9 cellular contexts compared by ENCODE assay signal in the genomic region with DNA sequence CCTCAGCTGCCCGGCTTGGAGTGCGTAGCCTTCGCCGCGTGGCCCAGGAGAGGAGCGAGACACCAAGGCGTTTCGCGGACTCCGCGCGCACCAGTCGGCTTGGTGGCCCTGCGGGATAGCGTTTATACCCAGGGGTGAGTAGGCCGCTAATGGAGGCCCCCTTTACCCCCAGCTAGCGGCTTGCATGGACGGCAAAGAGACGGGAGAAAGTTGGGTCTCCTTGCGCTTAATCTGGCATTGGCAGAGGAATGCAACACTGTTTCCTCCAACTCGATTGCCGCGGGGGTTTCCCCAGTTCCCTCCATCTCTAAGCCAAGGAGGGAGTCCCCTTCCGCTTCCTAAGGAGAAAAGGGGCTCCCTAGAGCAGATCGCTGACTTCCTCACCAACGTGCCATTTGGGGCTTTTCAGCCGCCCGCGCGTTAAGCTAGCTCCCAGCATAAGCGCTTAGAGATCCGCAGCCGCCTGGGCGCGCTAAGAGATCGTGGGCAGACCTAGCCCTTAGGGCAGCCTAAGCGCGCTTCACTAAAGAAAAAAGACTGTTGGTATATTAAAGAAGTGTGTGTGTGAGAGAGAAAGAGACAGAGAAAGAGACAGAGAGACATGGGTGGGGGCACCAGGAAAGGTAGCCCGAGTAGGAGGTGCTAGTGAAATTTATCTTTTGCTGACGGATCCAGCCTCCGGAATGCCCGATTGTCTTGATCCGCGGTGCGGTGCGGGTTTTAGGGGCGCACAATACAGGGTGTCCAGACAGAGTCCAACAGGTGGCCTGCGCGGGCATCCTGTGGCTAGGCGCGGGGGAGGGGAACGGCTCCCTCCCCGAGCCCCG.
DNase-seq lines count a peak whose midpoint lies in the region; ATAC-seq and TF ChIP-seq lines count a peak whose summit lies in the region.
"Had no signal": no experiment of that assay in that cellular context is flagged by ENCODE, and none has a peak within 500 bp of the region (broad histone marks: within the 10 kb centered on the region; RNA-seq: fewer than 3 reads in every experiment).

No MANE protein-coding gene starts in this region.

- H3K27me3 ChIP-seq in SK-N-SH (ENCODE audit: insufficient read depth) (peaks cover 28% of the 10 kb centered on the region), lower lobe of right lung (ENCODE audit: low read depth) (peaks cover 65% of the 10 kb centered on the region), tibial nerve (peaks cover 0 to 43% of the 10 kb centered on the region in 2 donors)
- H3K27me3 ChIP-seq: BLaER1 had no signal

- H3K4me1 ChIP-seq in SK-N-SH (ENCODE audit: control insufficient read depth in 1 of 2, insufficient read depth in 2 of 2, low read depth in 1 of 2, low read length in 1 of 2) = peaks cover 0 to 12% of the 10 kb centered on the region in 2 experiments; a peak in 1 of 4 replicates
- H3K4me1 ChIP-seq in lower lobe of right lung = peaks cover 18% of the 10 kb centered on the region
- peaks cover 0 to 27% (median 2%) of the 10 kb centered on the region in 4 donors for H3K4me1 ChIP-seq in tibial nerve
- H3K4me1 ChIP-seq: BLaER1 had no signal

- intact Hi-C loops in lower lobe of right lung (cut with DNase I) = no loop called here

- H3K9me3 ChIP-seq in SK-N-SH = no peaks in the 10 kb centered on the region
- H3K9me3 ChIP-seq in lower lobe of right lung = no peaks in the 10 kb centered on the region
- H3K9me3 ChIP-seq in tibial nerve = no peaks in the 10 kb centered on the region

- H3K4me3 Mint-ChIP-seq in central memory CD8-positive, alpha-beta T cell = peak overlapping the region; percentile 65

- H3K36me3 ChIP-seq in SK-N-SH (replicated peaks in 1 of 2; ENCODE audit: control insufficient read depth in 1 of 2, insufficient read depth in 2 of 2, low read length in 1 of 2) (no peaks in the 10 kb centered on the region), lower lobe of right lung (no peaks in the 10 kb centered on the region), tibial nerve (no peaks in the 10 kb centered on the region)
- H3K36me3 ChIP-seq: BLaER1 had no signal

- ATAC-seq in SK-N-SH treated with all-trans-retinoic acid at 6 μM for 48 hours (no peak), lower lobe of right lung (peak; percentile 12 to 31)
- peak; percentile 44 for ATAC-seq in central memory CD8-positive, alpha-beta T cell (replicated peaks; ENCODE audit: extremely low read depth, poor library complexity, severe bottlenecking)

- no peak overlapping the region for H3K9ac ChIP-seq in SK-N-SH
- H3K9ac ChIP-seq: BLaER1 had no signal

- no peak for TF ChIP-seq POLR2A in tibial nerve (IDR thresholded peaks at IDR 0.05)

- H3K4me3 ChIP-seq in SK-N-SH (ENCODE audit: low read depth in 2 of 2, low read length in 1 of 2) (peak overlapping the region; percentile 16 to 32; a peak in 1 of 4 replicates), lower lobe of right lung (peak overlapping the region; percentile 36), tibial nerve (peak overlapping the region in 3 of 4 donors; percentile 7 to 47 (median 27))
- H3K4me3 ChIP-seq: BLaER1 had no signal

- H3K27ac ChIP-seq in SK-N-SH (ENCODE audit: low read depth in 2 of 2, low read length in 1 of 2) (no peak overlapping the region), lower lobe of right lung (no peak overlapping the region), tibial nerve (no peak overlapping the region)
- H3K27ac ChIP-seq: BLaER1 had no signal

- CTCF ChIA-PET in SK-N-SH (lab: Yijun Ruan, JAX) = no interaction called here

- POLR2A ChIA-PET in SK-N-SH (lab: Yijun Ruan, JAX) = no interaction called here

- no peak overlapping the region for H2AFZ ChIP-seq in SK-N-SH (ENCODE audit: low read depth)

- H3K27me3 Mint-ChIP-seq in central memory CD8-positive, alpha-beta T cell = peaks cover 68% of the 10 kb centered on the region

- TF ChIP-seq EP300 in SK-N-SH (IDR thresholded peaks at IDR 0.05; ENCODE audit: borderline replicate concordance in 1 of 2, low read depth in 1 of 2, low read length in 1 of 2) (no peak), tibial nerve (IDR thresholded peaks at IDR 0.05) (no peak)

- no peaks in the 10 kb centered on the region for H3K36me3 Mint-ChIP-seq in central memory CD8-positive, alpha-beta T cell (ENCODE audit: insufficient read depth)

- peaks cover 22% of the 10 kb centered on the region for H3K4me1 Mint-ChIP-seq in central memory CD8-positive, alpha-beta T cell

- H3K9me2 ChIP-seq in SK-N-SH = no peaks in the 10 kb centered on the region

- H3K9me3 Mint-ChIP-seq in central memory CD8-positive, alpha-beta T cell = no peaks in the 10 kb centered on the region

- peak overlapping the region; percentile 27 for H3K27ac Mint-ChIP-seq in central memory CD8-positive, alpha-beta T cell (ENCODE audit: low read depth)

- WGBS in SK-N-SH (ENCODE audit: low lambda C conversion rate) = 10% methylated on average over 35 of the region's 54 CpGs
- WGBS in tibial nerve, 2 donors = 2 to 3% methylated on average over 38 to 44 of the region's 54 CpGs

- H3K4me2 ChIP-seq in SK-N-SH = peak overlapping the region; percentile 44; the same call in 1 of the 2 replicates
- H3K4me2 ChIP-seq: BLaER1 had no signal

- H3K79me2 ChIP-seq in SK-N-SH (ENCODE audit: insufficient read depth) = no peaks in the 10 kb centered on the region

- H4K20me1 ChIP-seq in SK-N-SH (ENCODE audit: insufficient read depth) = no peaks in the 10 kb centered on the region
- H4K20me1 ChIP-seq: BLaER1 had no signal

- TF ChIP-seq CTCF in SK-N-SH (IDR thresholded peaks at IDR 0.05) (no peak), lower lobe of right lung (IDR thresholded peaks at IDR 0.05) (no peak), tibial nerve (IDR thresholded peaks at IDR 0.05) (no peak)

- TF ChIP-seq RAD21 in SK-N-SH (IDR thresholded peaks at IDR 0.05; ENCODE audit: low read length) = no peak

- H3F3A ChIP-seq in SK-N-SH (replicated peaks; ENCODE audit: insufficient read depth) = no peaks in the 10 kb centered on the region

- peak; percentile 25 for DNase-seq in SK-N-SH
- DNase-seq in central memory CD8-positive, alpha-beta T cell (ENCODE audit: low spot score in 2 of 2) = no peak
- DNase-seq in lower lobe of right lung = peak; percentile 36
- DNase-seq in tibial nerve (ENCODE audit: low spot score in 2 of 2) = no peak
- DNase-seq in effector CD8-positive, alpha-beta T cell (lab: John Stamatoyannopoulos, UW) = no peak
- no peak for DNase-seq in stimulated activated CD4-positive, alpha-beta T cell treated with anti-CD3 and anti-CD28 coated beads, Interleukin-4, amount 100 ng/mL, for 24 hours
- no peak for DNase-seq in GF-D8 (lab: John Stamatoyannopoulos, UW)

TF ChIP-seq in SK-N-SH, 30 proteins besides CTCF, POLR2A, EP300 and RAD21:
- TF ChIP-seq EZH2phosphoT487 (IDR thresholded peaks at IDR 0.05; ENCODE audit: borderline replicate concordance, low read depth) (no peak), SMC3 (IDR thresholded peaks at IDR 0.05; ENCODE audit: low read depth, low read length) (no peak), CHD2 (IDR thresholded peaks at IDR 0.05; ENCODE audit: low read length, partially characterized antibody) (no peak), POLR2AphosphoS5 (IDR thresholded peaks at IDR 0.05; ENCODE audit: low read depth, low read length) (no peak), GABPA (IDR thresholded peaks at IDR 0.05; ENCODE audit: low read depth) (no peak), GATA2 (CRISPR knock-in tag; IDR thresholded peaks at IDR 0.05) (no peak), NRF1 (IDR thresholded peaks at IDR 0.05; ENCODE audit: low read depth, low read length) (no peak), FOXJ3 (CRISPR knock-in tag; IDR thresholded peaks at IDR 0.05) (no peak)
- TF ChIP-seq, protein P1, sequence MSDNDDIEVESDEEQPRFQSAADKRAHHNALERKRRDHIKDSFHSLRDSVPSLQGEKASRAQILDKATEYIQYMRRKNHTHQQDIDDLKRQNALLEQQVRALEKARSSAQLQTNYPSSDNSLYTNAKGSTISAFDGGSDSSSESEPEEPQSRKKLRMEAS (IDR thresholded peaks at IDR 0.05; ENCODE audit: low read depth) = no peak

TF ChIP-seq in SK-N-SH treated with all-trans-retinoic acid at 6 μM for 48 hours, 23 proteins besides CTCF, POLR2A, EP300 and RAD21 (continues in another document):
- TF ChIP-seq GLIS3 (CRISPR knock-in tag; IDR thresholded peaks at IDR 0.05) (no peak), CSDC2 (CRISPR knock-in tag; IDR thresholded peaks at IDR 0.05) (no peak), ZNF70 (CRISPR knock-in tag; IDR thresholded peaks at IDR 0.05) (no peak), RARB (CRISPR knock-in tag; IDR thresholded peaks at IDR 0.05) (no peak), ZNF565 (CRISPR knock-in tag; conservative IDR thresholded peaks at IDR 0.05; ENCODE audit: low read depth) (no peak), TOX (CRISPR knock-in tag; IDR thresholded peaks at IDR 0.05; ENCODE audit: borderline replicate concordance) (no peak), OSR1 (CRISPR knock-in tag; IDR thresholded peaks at IDR 0.05) (no peak), ARNTL (CRISPR knock-in tag; IDR thresholded peaks at IDR 0.05; ENCODE audit: borderline replicate concordance, low read depth) (no peak), SNAI2 (CRISPR knock-in tag; IDR thresholded peaks at IDR 0.05) (no peak), ZFP30 (CRISPR knock-in tag; IDR thresholded peaks at IDR 0.05) (no peak)
- TF ChIP-seq, protein P2, sequence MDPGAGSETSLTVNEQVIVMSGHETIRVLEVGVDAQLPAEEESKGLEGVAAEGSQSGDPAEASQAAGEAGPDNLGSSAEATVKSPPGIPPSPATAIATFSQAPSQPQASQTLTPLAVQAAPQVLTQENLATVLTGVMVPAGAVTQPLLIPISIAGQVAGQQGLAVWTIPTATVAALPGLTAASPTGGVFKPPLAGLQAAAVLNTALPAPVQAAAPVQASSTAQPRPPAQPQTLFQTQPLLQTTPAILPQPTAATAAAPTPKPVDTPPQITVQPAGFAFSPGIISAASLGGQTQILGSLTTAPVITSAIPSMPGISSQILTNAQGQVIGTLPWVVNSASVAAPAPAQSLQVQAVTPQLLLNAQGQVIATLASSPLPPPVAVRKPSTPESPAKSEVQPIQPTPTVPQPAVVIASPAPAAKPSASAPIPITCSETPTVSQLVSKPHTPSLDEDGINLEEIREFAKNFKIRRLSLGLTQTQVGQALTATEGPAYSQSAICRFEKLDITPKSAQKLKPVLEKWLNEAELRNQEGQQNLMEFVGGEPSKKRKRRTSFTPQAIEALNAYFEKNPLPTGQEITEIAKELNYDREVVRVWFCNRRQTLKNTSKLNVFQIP (CRISPR knock-in tag; IDR thresholded peaks at IDR 0.05; ENCODE audit: borderline replicate concordance, low read depth) = no peak

Comparison
In these comparisons a context has a peak if more than half of its experiments do, and no peak if none do; other contexts are left out.
1. DNase-seq: peak in SK-N-SH (single experiment) and lower lobe of right lung (single experiment); none in central memory CD8-positive, alpha-beta T cell (0 of 2), tibial nerve (0 of 2), effector CD8-positive, alpha-beta T cell (single experiment), stimulated activated CD4-positive, alpha-beta T cell treated with anti-CD3 and anti-CD28 coated beads, Interleukin-4, amount 100 ng/mL, for 24 hours (single experiment) and GF-D8 (single experiment).
2. Peak in every context shown above with its lines, with median percentiles within 50 percentile points of each other: H3K4me3 ChIP-seq.